17 cellular contexts compared by ENCODE assay signal in the genomic region with DNA sequence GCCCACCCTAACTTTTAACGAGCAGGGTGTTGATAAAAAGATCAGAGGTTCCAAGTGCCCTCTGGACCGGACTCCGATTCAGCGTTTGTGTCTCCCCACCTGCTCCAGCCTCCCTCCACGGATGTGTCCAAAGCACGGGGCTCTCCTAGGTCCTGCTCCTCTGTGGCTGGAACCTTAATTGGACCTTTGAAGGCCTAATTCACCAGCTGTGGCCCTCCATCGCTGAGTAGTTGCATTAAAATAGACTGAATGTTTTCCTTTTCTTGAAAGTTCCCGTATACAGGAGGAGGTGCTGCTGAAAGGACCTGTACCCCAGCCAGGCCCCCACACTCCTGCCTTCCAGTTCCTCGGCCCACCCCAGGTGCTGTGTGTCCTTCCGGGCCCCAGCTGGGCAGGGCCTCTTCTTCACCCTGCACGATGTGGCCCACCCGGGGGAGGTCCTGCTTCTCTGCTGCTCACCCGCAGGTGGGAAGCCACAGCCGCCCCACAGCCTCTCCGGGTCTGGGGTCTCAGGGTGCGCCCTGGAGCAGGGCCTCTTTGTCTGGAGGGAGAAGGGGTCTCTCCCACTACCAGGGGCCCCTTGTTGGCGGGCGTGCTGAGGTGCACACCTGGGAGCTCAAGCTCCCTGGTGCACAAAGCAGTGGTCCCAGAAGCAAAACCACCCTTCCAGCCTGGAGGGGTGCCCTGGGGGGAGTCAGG. TPM values are rescaled to one million over a fixed set of nuclear protein-coding genes. Genes with fewer than 3 reads are reported as not detected.
DNase-seq lines count a peak whose midpoint lies in the region; ATAC-seq, FAIRE-seq and TF ChIP-seq lines count a peak whose summit lies in the region.
"Had no signal": no experiment of that assay in that cellular context is flagged by ENCODE, and none has a peak within 500 bp of the region (broad histone marks: within the 10 kb centered on the region; RNA-seq: fewer than 3 reads in every experiment).

No MANE protein-coding gene starts in this region.

- peaks cover 10% of the 10 kb centered on the region for H4K20me1 ChIP-seq in hepatocyte (ENCODE audit: insufficient read depth, poor library complexity, severe bottlenecking)

- peaks cover 24% of the 10 kb centered on the region for H3K27me3 Mint-ChIP-seq in neural crest cell (ENCODE audit: low read depth)
- H3K27me3 Mint-ChIP-seq in activated T-helper 1 cell treated with anti-CD3 and anti-CD28 coated beads, Interleukin-12 subunit alpha, Interleukin-12 subunit beta, Interleukin-2, Interleukin-4 antibody, amounts not matched to agents 30 ng/mL and 10 ng/mL and 1 ng/mL, durations not matched to agents 14 hours and 24 hours and 36 hours (ENCODE audit: insufficient read depth): peaks cover 7% of the 10 kb centered on the region

- TF ChIP-seq RAD21 in A549 (conservative IDR thresholded peaks at IDR 0.05 in 1 of 2, IDR thresholded peaks at IDR 0.05 in 1 of 2): no peak

- no peaks in the 10 kb centered on the region for H3K4me1 Mint-ChIP-seq in neural crest cell
- H3K4me1 Mint-ChIP-seq in activated T-helper 1 cell treated with anti-CD3 and anti-CD28 coated beads, Interleukin-12 subunit alpha, Interleukin-12 subunit beta, Interleukin-2, Interleukin-4 antibody, amounts not matched to agents 30 ng/mL and 10 ng/mL and 1 ng/mL, durations not matched to agents 14 hours and 24 hours and 36 hours (ENCODE audit: low read depth): no peaks in the 10 kb centered on the region
- H3K4me1 Mint-ChIP-seq: activated naive CD8-positive, alpha-beta T cell treated with anti-CD3 and anti-CD28 coated beads, Interleukin-2, amount 10 ng/mL, durations not matched to agents 7 days and 5 days had no signal

- intact Hi-C loops in right cardiac atrium (cut with DNase I): no loop called here
- intact Hi-C loops in activated T-helper 1 cell treated with anti-CD3 and anti-CD28 coated beads, Interleukin-12 subunit alpha, Interleukin-12 subunit beta, Interleukin-2, Interleukin-4 antibody, amounts not matched to agents 30 ng/mL and 10 ng/mL and 1 ng/mL, durations not matched to agents 14 hours and 24 hours and 36 hours (cut with micrococcal nuclease): no loop called here

- no peak overlapping the region for H2AFZ ChIP-seq in hepatocyte
- H2AFZ ChIP-seq: PC-9 had no signal

- H3K9ac ChIP-seq in HUES64 (ENCODE audit: low read depth, low read length): peak overlapping the region; percentile 43; the same call in 1 of the 2 replicates

- no peaks in the 10 kb centered on the region for H3K79me2 ChIP-seq in hepatocyte

- H3K36me3 Mint-ChIP-seq in neural crest cell (ENCODE audit: low read depth): no peaks in the 10 kb centered on the region
- no peaks in the 10 kb centered on the region for H3K36me3 Mint-ChIP-seq in activated T-helper 1 cell treated with anti-CD3 and anti-CD28 coated beads, Interleukin-12 subunit alpha, Interleukin-12 subunit beta, Interleukin-2, Interleukin-4 antibody, amounts not matched to agents 30 ng/mL and 10 ng/mL and 1 ng/mL, durations not matched to agents 14 hours and 24 hours and 36 hours (ENCODE audit: low read depth)
- H3K36me3 Mint-ChIP-seq: activated naive CD8-positive, alpha-beta T cell treated with anti-CD3 and anti-CD28 coated beads, Interleukin-2, amount 10 ng/mL, durations not matched to agents 7 days and 5 days had no signal

- H3K4me3 ChIP-seq in A549 (peak overlapping the region; percentile 53; the same call in 2 of the 3 replicates), HUES64 (ENCODE audit: low read length) (peak overlapping the region; percentile 53), hepatocyte (no peak overlapping the region), right cardiac atrium (ENCODE audit: low read length) (no peak overlapping the region)
- H3K4me3 ChIP-seq: MG63, PC-9 had no signal

- no peak for FAIRE-seq in A549 (lab: Jason Lieb, UNC)
- FAIRE-seq: D721Med, HTR-8/SVneo had no signal

- no peaks in the 10 kb centered on the region for H3K9me2 ChIP-seq in hepatocyte (replicated peaks; ENCODE audit: insufficient read depth)

- H3K4me3 Mint-ChIP-seq in neural crest cell: peak overlapping the region; percentile 70
- H3K4me3 Mint-ChIP-seq in activated T-helper 1 cell treated with anti-CD3 and anti-CD28 coated beads, Interleukin-12 subunit alpha, Interleukin-12 subunit beta, Interleukin-2, Interleukin-4 antibody, amounts not matched to agents 30 ng/mL and 10 ng/mL and 1 ng/mL, durations not matched to agents 14 hours and 24 hours and 36 hours: no peak overlapping the region
- H3K4me3 Mint-ChIP-seq: activated naive CD8-positive, alpha-beta T cell treated with anti-CD3 and anti-CD28 coated beads, Interleukin-2, amount 10 ng/mL, durations not matched to agents 7 days and 5 days had no signal

- H3K36me3 ChIP-seq in HUES64 (ENCODE audit: insufficient read depth, low read length): no peaks in the 10 kb centered on the region
- H3K36me3 ChIP-seq in hepatocyte (replicated peaks; ENCODE audit: insufficient read depth, low read depth): no peaks in the 10 kb centered on the region
- H3K36me3 ChIP-seq: MG63 had no signal

- POLR2A ChIA-PET in A549 (lab: Yijun Ruan, JAX): no interaction called here

- no peak for DNase-seq in A549 (ENCODE audit: low read depth in 1 of 2, low spot score in 1 of 2)
- no peak for DNase-seq in hepatocyte (ENCODE audit: low spot score)
- DNase-seq in neural crest cell (ENCODE audit: low read depth, low spot score): no peak
- no peak for DNase-seq in right cardiac atrium
- no peak for DNase-seq in activated T-helper 1 cell treated with anti-CD3 and anti-CD28 coated beads, Interleukin-12 subunit alpha, Interleukin-12 subunit beta, Interleukin-2, Interleukin-4 antibody, amounts not matched to agents 30 ng/mL and 10 ng/mL and 1 ng/mL, durations not matched to agents 14 hours and 24 hours and 36 hours (ENCODE audit: low spot score)
- no peak for DNase-seq in AML-193 (lab: John Stamatoyannopoulos, UW)
- DNase-seq in activated CD8-positive, alpha-beta memory T cell treated with anti-CD3 and anti-CD28 coated beads for 24 hours: no peak
- DNase-seq: NCI-H2029 treated with DMSO at 0.1 percent for 48 hours, NCI-H526 treated with DMSO at 0.1 percent for 48 hours, PC-9 had no signal

- peaks cover 9% of the 10 kb centered on the region; the same call in 1 of the 3 replicates for H3K9me3 ChIP-seq in A549
- 0 out of 2 replicates have a peak, but pooled peaks cover 3% of the 10 kb centered on the region for H3K9me3 ChIP-seq in HUES64 (ENCODE audit: insufficient read depth, low read depth, low read length)
- no peaks in the 10 kb centered on the region for H3K9me3 ChIP-seq in hepatocyte (ENCODE audit: low read depth)
- no peaks in the 10 kb centered on the region for H3K9me3 ChIP-seq in right cardiac atrium (ENCODE audit: control insufficient read depth, low read length)

- peaks cover 36% of the 10 kb centered on the region for H3K4me1 ChIP-seq in A549
- H3K4me1 ChIP-seq in HUES64 (ENCODE audit: insufficient read depth, low read length): no peaks in the 10 kb centered on the region; the same call in 1 of the 2 replicates
- H3K4me1 ChIP-seq in hepatocyte (ENCODE audit: insufficient read depth): peaks cover 25% of the 10 kb centered on the region
- H3K4me1 ChIP-seq in right cardiac atrium (ENCODE audit: control insufficient read depth, insufficient read depth, low read length): no peaks in the 10 kb centered on the region

- H3K9me3 Mint-ChIP-seq in neural crest cell: no peaks in the 10 kb centered on the region
- peaks cover 4% of the 10 kb centered on the region for H3K9me3 Mint-ChIP-seq in activated T-helper 1 cell treated with anti-CD3 and anti-CD28 coated beads, Interleukin-12 subunit alpha, Interleukin-12 subunit beta, Interleukin-2, Interleukin-4 antibody, amounts not matched to agents 30 ng/mL and 10 ng/mL and 1 ng/mL, durations not matched to agents 14 hours and 24 hours and 36 hours
- H3K9me3 Mint-ChIP-seq: activated naive CD8-positive, alpha-beta T cell treated with anti-CD3 and anti-CD28 coated beads, Interleukin-2, amount 10 ng/mL, durations not matched to agents 7 days and 5 days had no signal

- TF ChIP-seq EP300 in A549 (IDR thresholded peaks at IDR 0.05): no peak

- WGBS in A549 (ENCODE audit: missing lambda C conversion rate): 86% methylated on average over 11 of the region's 18 CpGs
- 72% methylated on average over 17 of the region's 18 CpGs for WGBS in HUES64
- WGBS in hepatocyte (ENCODE audit: low lambda C conversion rate, missing lambda C conversion rate): 77% methylated on average over 18 of the region's 18 CpGs
- 68% methylated on average over 18 of the region's 18 CpGs for WGBS in right cardiac atrium

- no peak overlapping the region for H3K27ac Mint-ChIP-seq in neural crest cell (ENCODE audit: unreplicated experiment)
- H3K27ac Mint-ChIP-seq in activated T-helper 1 cell treated with anti-CD3 and anti-CD28 coated beads, Interleukin-12 subunit alpha, Interleukin-12 subunit beta, Interleukin-2, Interleukin-4 antibody, amounts not matched to agents 30 ng/mL and 10 ng/mL and 1 ng/mL, durations not matched to agents 14 hours and 24 hours and 36 hours: no peak overlapping the region
- H3K27ac Mint-ChIP-seq: activated CD4-positive, alpha-beta T cell treated with anti-CD3 and anti-CD28 coated beads for 36 hours; activated naive CD8-positive, alpha-beta T cell treated with anti-CD3 and anti-CD28 coated beads, Interleukin-2, amount 10 ng/mL, durations not matched to agents 7 days and 5 days had no signal

- no peak for TF ChIP-seq POLR2A in A549 (IDR thresholded peaks at IDR 0.05; ENCODE audit: low read length)

- ATAC-seq in A549 (no peak), right cardiac atrium (no peak)

- TF ChIP-seq CTCF in A549 (IDR thresholded peaks at IDR 0.05): no peak
- TF ChIP-seq CTCF in hepatocyte (IDR thresholded peaks at IDR 0.05; ENCODE audit: poor library complexity): no peak
- TF ChIP-seq CTCF in neural crest cell (conservative IDR thresholded peaks at IDR 0.05): no peak

- CTCF ChIA-PET in A549 (lab: Yijun Ruan, JAX): interaction anchor here (0.8 to 5.3 kb wide), 11 partner anchors 10 to 170 kb away, joined by 3 to 33 read pairs (median 4); partner anchors contain the start of gene SOX8

- H3K4me2 ChIP-seq in A549: peak overlapping the region; percentile 98
- H3K4me2 ChIP-seq in hepatocyte: peak overlapping the region; percentile 88
- H3K4me2 ChIP-seq: PC-9 had no signal

- H3K27ac ChIP-seq in A549 (peak overlapping the region; percentile 87 to 96), HUES64 (ENCODE audit: low read depth, low read length) (no peak overlapping the region; the same call in 1 of the 2 replicates), hepatocyte (no peak overlapping the region), right cardiac atrium (ENCODE audit: low read length) (no peak overlapping the region)
- H3K27ac ChIP-seq: PC-9 had no signal

- H3K27me3 ChIP-seq in HUES64 (ENCODE audit: insufficient read depth, low read length): peaks cover 6% of the 10 kb centered on the region
- peaks cover 8% of the 10 kb centered on the region for H3K27me3 ChIP-seq in hepatocyte
- no peaks in the 10 kb centered on the region for H3K27me3 ChIP-seq in right cardiac atrium (ENCODE audit: control insufficient read depth, insufficient read depth)

RNA-seq across cellular contexts. Expression of gene CACNA1H, which starts 1.3 kb away (rescaled TPM):
- polyA plus RNA-seq in A549 (2011; rRNA removed) (7.2 and 8.6 TPM in 2 replicates), A549 (2017; fragmentation: RNase III; extraction: RNeasy Plus Mini Kit Qiagen cat#74134 plus additional on column Dnase treatment) (11.7 to 15.8 TPM (median 14.1 TPM) in 3 replicates), hepatocyte (9.1 and 9.7 TPM in 2 replicates), right cardiac atrium (7.5 TPM)
- 11.7 and 18.5 TPM in 2 replicates for polyA plus RNA-seq in A549 (2012; cell fraction: cytosol; rRNA removed)
- polyA plus RNA-seq in A549 (2012; cell fraction: nucleus; rRNA removed): 41.3 and 56.9 TPM in 2 replicates
- polyA minus RNA-seq in A549 (2011; rRNA and poly(A)+ RNA removed): 14.1 and 17.6 TPM in 2 replicates
- polyA plus RNA-seq in HUES64 (2013, experiment 1 of 2): 12.6 TPM
- 13.9 TPM for polyA plus RNA-seq in HUES64 (2013, experiment 2 of 2)
- total RNA-seq in hepatocyte (8.6 and 9.1 TPM in 2 replicates), neural crest cell (10.7 and 13.2 TPM in 2 replicates), right cardiac atrium (1 to 10 TPM; 4.2 to 7.8 (median 6.0) TPM)
- 0.12 and 0.18 TPM in 2 replicates for total RNA-seq in activated T-helper 1 cell treated with anti-CD3 and anti-CD28 coated beads, Interleukin-12 subunit alpha, Interleukin-12 subunit beta, Interleukin-2, Interleukin-4 antibody, amounts not matched to agents 30 ng/mL and 10 ng/mL and 1 ng/mL, durations not matched to agents 14 hours and 24 hours and 36 hours
- total RNA-seq: PC-9 had no signal

RNA-seq across cellular contexts. Expression of gene C1QTNF8, which starts 55.5 kb away (rescaled TPM):
- not detected in 2 replicates for polyA plus RNA-seq in A549 (2011; rRNA removed)
- not detected in 2 replicates for polyA plus RNA-seq in A549 (2012; cell fraction: cytosol; rRNA removed)
- polyA plus RNA-seq in A549 (2012; cell fraction: nucleus; rRNA removed): not detected in 2 replicates
- polyA plus RNA-seq in A549 (2017; fragmentation: RNase III; extraction: RNeasy Plus Mini Kit Qiagen cat#74134 plus additional on column Dnase treatment): not detected in 3 replicates
- polyA minus RNA-seq in A549 (2011; rRNA and poly(A)+ RNA removed): not detected in 2 replicates
- not detected for polyA plus RNA-seq in HUES64 (2013, experiment 1 of 2)
- not detected for polyA plus RNA-seq in HUES64 (2013, experiment 2 of 2)
- not detected in 2 replicates for total RNA-seq in hepatocyte
- polyA plus RNA-seq in hepatocyte: 0.10 TPM in 1 of 2 replicates, not detected in the other
- total RNA-seq in neural crest cell: 0.19 and 0.30 TPM in 2 replicates
- total RNA-seq in right cardiac atrium: under 1 TPM in 2 of 4 donors, not detected in 2; 0.15 to 0.23 TPM
- 0.05 TPM for polyA plus RNA-seq in right cardiac atrium
- total RNA-seq in activated T-helper 1 cell treated with anti-CD3 and anti-CD28 coated beads, Interleukin-12 subunit alpha, Interleukin-12 subunit beta, Interleukin-2, Interleukin-4 antibody, amounts not matched to agents 30 ng/mL and 10 ng/mL and 1 ng/mL, durations not matched to agents 14 hours and 24 hours and 36 hours: not detected in 2 replicates
- total RNA-seq: activated CD4-positive, alpha-beta T cell treated with anti-CD3 and anti-CD28 coated beads for 36 hours; activated naive CD8-positive, alpha-beta T cell treated with anti-CD3 and anti-CD28 coated beads, Interleukin-2, amount 10 ng/mL, durations not matched to agents 7 days and 5 days; fibroblast of villous mesenchyme; PC-9 had no signal

Comparison
In these comparisons a context has a peak if more than half of its experiments do, and no peak if none do; other contexts are left out.
1. H3K27ac ChIP-seq: peak in A549 (2 of 2); none in HUES64 (single experiment), hepatocyte (single experiment) and right cardiac atrium (single experiment).
2. H3K4me3 ChIP-seq: peak in A549 (single experiment) and HUES64 (single experiment); none in hepatocyte (single experiment) and right cardiac atrium (single experiment).